In genomic region chr2:149044500-149044899, GRCh38 we compare ENCODE assay signal across 1 cellular context.
A peak's percentile ranks its signal among the peaks of the same experiment; 100 is the strongest.
TF ChIP-seq lines count a peak whose summit lies in the region.

No MANE protein-coding gene starts in this region.

TF ChIP-seq in K562, 482 proteins besides CTCF, POLR2A, EP300 and RAD21 (continued from another document):
- TF ChIP-seq PKNOX1 (IDR thresholded peaks at IDR 0.05) (peak; percentile 43; the same call in 1 of the 2 replicates), PBX2 (CRISPR knock-in tag; IDR thresholded peaks at IDR 0.05; ENCODE audit: low read depth) (no peak), PBX2 (tag; conservative IDR thresholded peaks at IDR 0.05; ENCODE audit: low read depth) (peak; percentile 66; the same call in 1 of the 2 replicates)
